ENCODE assay signal across 25 cellular contexts in the genomic region with DNA sequence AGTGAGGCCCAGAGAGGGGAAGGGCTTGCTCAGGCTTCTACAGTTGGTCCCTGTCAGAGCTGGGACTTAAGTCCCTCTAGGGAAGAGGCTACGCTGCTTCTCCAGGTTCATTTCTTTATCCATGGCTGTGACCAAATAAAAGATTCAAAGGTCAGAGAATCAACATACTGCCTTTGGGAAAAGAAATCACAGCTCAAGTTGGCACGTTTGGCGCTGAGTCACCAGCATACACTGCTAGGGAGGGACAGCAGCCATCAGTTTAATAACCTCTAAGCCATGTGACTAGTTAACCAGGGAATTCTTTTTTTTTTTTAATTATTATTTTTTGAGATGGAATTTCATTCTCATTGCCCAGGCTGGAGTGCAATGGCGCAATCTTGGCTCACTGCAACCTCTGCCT. TPM values are rescaled to one million over a fixed set of nuclear protein-coding genes. Genes with fewer than 3 reads are reported as not detected.
"Had no signal": no experiment of that assay in that cellular context is flagged by ENCODE, and none has a peak within 500 bp of the region (broad histone marks: within the 10 kb centered on the region; RNA-seq: fewer than 3 reads in every experiment).

No MANE protein-coding gene starts in this region.

- H3K9me3 ChIP-seq: gastroesophageal sphincter, heart left ventricle, left ventricle myocardium inferior, right lobe of liver, stomach, vagina had no signal

- H3K27me3 ChIP-seq: gastroesophageal sphincter, heart left ventricle, right lobe of liver, stomach, vagina had no signal

- DNase-seq: activated T-cell treated with anti-CD3 and anti-CD28 coated beads, Interleukin-2, amount 50 U/mL, for 1 hour; brain microvascular endothelial cell; central memory CD4-positive, alpha-beta T cell; effector memory CD4-positive, alpha-beta T cell; heart left ventricle; left ventricle myocardium inferior; natural killer cell; right lobe of liver; stimulated activated CD4-positive, alpha-beta T cell treated with anti-CD3 and anti-CD28 coated beads, Interleukin-2, amount 100 ng/mL, for 24 hours; stomach; T1000 had no signal

- H3K9ac ChIP-seq: parathyroid adenoma had no signal

- FAIRE-seq: colon, keratinocyte had no signal

- H3K4me1 ChIP-seq: parathyroid adenoma, right lobe of liver, vagina had no signal

- H3K4me3 ChIP-seq: gastroesophageal sphincter, heart left ventricle, left ventricle myocardium inferior, right lobe of liver, skin epidermis, stomach, vagina had no signal

- H3K36me3 ChIP-seq: brain microvascular endothelial cell, gastroesophageal sphincter, heart left ventricle, left ventricle myocardium inferior, right lobe of liver, stomach, vagina had no signal

- H3K27ac ChIP-seq: brain microvascular endothelial cell, gastroesophageal sphincter, heart left ventricle, parathyroid adenoma, right lobe of liver, skin epidermis, stomach, vagina had no signal

RNA-seq across cellular contexts. Expression of gene CRHR2, which starts 28.4 kb away (rescaled TPM):
- total RNA-seq: activated naive CD4-positive, alpha-beta T cell treated with anti-CD3 and anti-CD28 coated beads, Interleukin-2, amount 50 U/mL, for 72 hours; activated T-helper 17 cell treated with anti-CD3 and anti-CD28 coated beads, Interleukin-2, amount 50 U/mL, for 72 hours; dermis microvascular lymphatic vessel endothelial cell; esophagus mucosa; lung microvascular endothelial cell; natural killer cell; pulmonary artery endothelial cell; right lobe of liver; stomach; T-helper 1 cell treated with Interleukin-12 subunit alpha and Interleukin-12 subunit beta and Interleukin-4 antibody, amounts not matched to agents 30 ng/mL and 1 ng/mL, for 36 hours; vagina had no signal
- polyA plus RNA-seq: aorta, keratinocyte, stomach had no signal

RNA-seq across cellular contexts. Expression of gene INMT, which starts 41.3 kb away (rescaled TPM):
- total RNA-seq: pulmonary artery endothelial cell had no signal
- polyA plus RNA-seq: keratinocyte had no signal
